In the genomic region with DNA sequence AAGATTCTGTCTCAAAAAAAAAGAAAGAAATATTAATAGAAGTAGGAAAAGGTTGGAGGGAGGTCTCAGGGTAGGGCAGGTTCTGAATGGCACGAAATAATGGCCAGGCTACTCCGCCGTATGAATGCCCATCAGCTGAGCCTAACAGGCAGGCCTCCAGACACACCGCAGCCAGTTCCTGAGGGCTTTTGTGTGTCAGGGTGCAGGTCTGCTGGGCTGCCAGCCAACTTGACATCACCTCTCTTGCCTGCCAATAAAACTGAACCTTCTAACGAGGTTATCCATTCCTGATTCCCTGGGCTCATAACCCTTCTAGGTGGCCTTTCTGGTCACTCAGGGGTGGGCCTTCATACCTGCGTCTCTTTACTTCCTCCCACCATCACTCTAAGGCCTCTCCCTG, we compare ENCODE assay signal across 15 cellular contexts. TPM values are rescaled to one million over a fixed set of nuclear protein-coding genes. Genes with fewer than 3 reads are reported as not detected.
DNase-seq lines count a peak whose midpoint lies in the region; ATAC-seq and TF ChIP-seq lines count a peak whose summit lies in the region.
"Had no signal": no experiment of that assay in that cellular context is flagged by ENCODE, and none has a peak within 500 bp of the region (broad histone marks: within the 10 kb centered on the region; RNA-seq: fewer than 3 reads in every experiment).

No MANE protein-coding gene starts in this region.

- TF ChIP-seq CTCF in gastroesophageal sphincter (IDR thresholded peaks at IDR 0.05) = no peak
- TF ChIP-seq CTCF in neural crest cell (conservative IDR thresholded peaks at IDR 0.05) = no peak

- no peaks in the 10 kb centered on the region for H3K9me3 ChIP-seq in gastroesophageal sphincter

- peak overlapping the region; percentile 6 for H3K27ac Mint-ChIP-seq in neural crest cell (ENCODE audit: unreplicated experiment)
- H3K27ac Mint-ChIP-seq in effector memory CD8-positive, alpha-beta T cell = peak overlapping the region in 1 of 2 donors; percentile 17
- H3K27ac Mint-ChIP-seq: activated naive CD4-positive, alpha-beta T cell treated with anti-CD3 and anti-CD28 coated beads, Interleukin-2, amount 50 U/mL, for 24 hours had no signal

- H3K27me3 ChIP-seq in gastroesophageal sphincter = peaks cover 4% of the 10 kb centered on the region

- H3K36me3 Mint-ChIP-seq in neural crest cell (ENCODE audit: low read depth) = no peaks in the 10 kb centered on the region
- no peaks in the 10 kb centered on the region for H3K36me3 Mint-ChIP-seq in effector memory CD8-positive, alpha-beta T cell (ENCODE audit: insufficient read depth)
- H3K36me3 Mint-ChIP-seq: activated naive CD4-positive, alpha-beta T cell treated with anti-CD3 and anti-CD28 coated beads, Interleukin-2, amount 50 U/mL, for 24 hours had no signal

- H3K27me3 Mint-ChIP-seq in neural crest cell (ENCODE audit: low read depth) = no peaks in the 10 kb centered on the region
- H3K27me3 Mint-ChIP-seq in effector memory CD8-positive, alpha-beta T cell = peaks cover 58 to 68% of the 10 kb centered on the region in 2 donors

- H3K9me3 Mint-ChIP-seq in neural crest cell = no peaks in the 10 kb centered on the region
- H3K9me3 Mint-ChIP-seq in effector memory CD8-positive, alpha-beta T cell = no peaks in the 10 kb centered on the region
- H3K9me3 Mint-ChIP-seq: activated naive CD4-positive, alpha-beta T cell treated with anti-CD3 and anti-CD28 coated beads, Interleukin-2, amount 50 U/mL, for 24 hours had no signal

- DNase-seq in EL (peak; percentile 53), SHP77 (lab: John Stamatoyannopoulos, UW) (peak; percentile 4 to 37), neural crest cell (ENCODE audit: low read depth, low spot score) (no peak)
- no peak for DNase-seq in effector memory CD8-positive, alpha-beta T cell
- DNase-seq: activated CD4-positive, alpha-beta T cell treated with anti-CD3 and anti-CD28 coated beads, Interleukin-2, amount 50 U/mL, for 48 hours; GF-D8; NCI-H510A; stimulated activated CD4-positive, alpha-beta T cell treated with anti-CD3 and anti-CD28 coated beads, Interleukin-1b, Interleukin-23, amount 100 ng/mL, for 48 hours; stimulated activated naive CD4-positive, alpha-beta T cell; SW 1271 had no signal

- H3K4me1 Mint-ChIP-seq in neural crest cell = peaks cover 28% of the 10 kb centered on the region
- peaks cover 0 to 4% of the 10 kb centered on the region in 2 donors for H3K4me1 Mint-ChIP-seq in effector memory CD8-positive, alpha-beta T cell (ENCODE audit: low read depth in 2 of 2)
- H3K4me1 Mint-ChIP-seq: activated naive CD4-positive, alpha-beta T cell treated with anti-CD3 and anti-CD28 coated beads, Interleukin-2, amount 50 U/mL, for 24 hours had no signal

- ATAC-seq in gastroesophageal sphincter (no peak), HG02759 (IDR thresholded peaks at IDR 0.05; ENCODE audit: unreplicated experiment) (no peak), HG03520 (IDR thresholded peaks at IDR 0.05; ENCODE audit: unreplicated experiment) (no peak), HG02678 (IDR thresholded peaks at IDR 0.05; ENCODE audit: unreplicated experiment) (no peak)
- no peak for ATAC-seq in effector memory CD8-positive, alpha-beta T cell (replicated peaks)

- 50% methylated on average over 2 of the region's 6 CpGs for WGBS in gastroesophageal sphincter (ENCODE audit: low coverage in 1 of 2), 2 donors

- no peak overlapping the region for H3K4me3 Mint-ChIP-seq in neural crest cell
- H3K4me3 Mint-ChIP-seq in effector memory CD8-positive, alpha-beta T cell = no peak overlapping the region
- H3K4me3 Mint-ChIP-seq: activated naive CD4-positive, alpha-beta T cell treated with anti-CD3 and anti-CD28 coated beads, Interleukin-2, amount 50 U/mL, for 24 hours had no signal

- TF ChIP-seq POLR2A in gastroesophageal sphincter (IDR thresholded peaks at IDR 0.05) = no peak

- H3K36me3 ChIP-seq in gastroesophageal sphincter = no peaks in the 10 kb centered on the region

- TF ChIP-seq EP300 in gastroesophageal sphincter (IDR thresholded peaks at IDR 0.05) = no peak

- H3K4me3 ChIP-seq in gastroesophageal sphincter = peak overlapping the region in 1 of 2 donors; percentile 49

- peak overlapping the region in 3 of 4 donors; percentile 78 to 84 (median 80) for H3K27ac ChIP-seq in gastroesophageal sphincter

- H3K4me1 ChIP-seq in gastroesophageal sphincter = peaks cover 0 to 32% (median 17%) of the 10 kb centered on the region in 3 donors

RNA-seq across cellular contexts. Expression of a gene that starts 3.0 kb away (rescaled TPM):
- total RNA-seq in gastroesophageal sphincter (100 to 1,000 TPM in 3 of 4 donors, 10 to 100 TPM in 1; 61.2 to 247 (median 175) TPM), neural crest cell (8.1 and 9.5 TPM in 2 replicates)

RNA-seq across cellular contexts. Expression of a gene that starts 15.9 kb away (rescaled TPM):
- total RNA-seq in gastroesophageal sphincter = 10 to 100 TPM; 25.7 to 67.2 (median 52.2) TPM
- 25.3 and 30.4 TPM in 2 replicates for total RNA-seq in neural crest cell

RNA-seq across cellular contexts. Expression of a gene that starts 32.4 kb away (rescaled TPM):
- total RNA-seq in gastroesophageal sphincter (1 to 10 TPM; 3.4 to 9.3 (median 7.4) TPM), neural crest cell (36.3 and 39.7 TPM in 2 replicates)

RNA-seq across cellular contexts. Expression of a gene that starts 32.5 kb away (rescaled TPM):
- 100 to 1,000 TPM; 182 to 252 (median 201) TPM for total RNA-seq in gastroesophageal sphincter
- 168 and 177 TPM in 2 replicates for total RNA-seq in neural crest cell

Comparison
In these comparisons a context has a peak if more than half of its experiments do, and no peak if none do; other contexts are left out.
1. DNase-seq: peak in EL (single experiment) and SHP77 (2 of 2); none in neural crest cell (single experiment) and effector memory CD8-positive, alpha-beta T cell (0 of 3).